ENCODE assay signal across 26 cellular contexts in the genomic region with DNA sequence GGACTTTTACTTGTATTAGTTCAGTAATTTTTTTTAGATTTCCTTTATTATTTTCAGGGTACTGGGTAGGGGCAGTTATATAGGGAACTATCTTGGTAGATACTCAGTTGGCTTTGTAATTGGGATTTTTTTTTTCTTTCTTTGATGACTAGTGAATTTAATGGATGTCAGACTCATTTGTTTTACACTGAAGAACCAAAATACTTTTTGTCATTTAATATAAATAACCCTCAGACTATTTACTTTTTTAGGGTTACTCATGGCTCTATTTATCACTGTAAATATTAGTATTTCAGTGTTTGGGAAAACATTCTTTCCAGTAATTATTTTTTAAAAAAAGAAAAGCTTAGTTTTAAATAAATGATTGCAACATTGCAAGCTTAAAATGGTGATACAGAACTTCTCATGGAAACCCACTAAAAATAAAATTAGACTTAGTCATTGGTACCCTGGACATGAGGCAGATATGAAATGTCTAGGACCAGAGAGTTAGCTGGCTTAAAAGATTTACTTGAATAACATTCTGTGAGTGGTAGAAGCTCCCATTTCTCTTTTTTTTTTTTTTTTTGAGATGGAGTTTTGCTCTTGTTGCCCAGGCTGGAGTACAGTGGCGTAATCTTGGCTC.
DNase-seq lines count a peak whose midpoint lies in the region; ATAC-seq and TF ChIP-seq lines count a peak whose summit lies in the region.
"Had no signal": no experiment of that assay in that cellular context is flagged by ENCODE, and none has a peak within 500 bp of the region (broad histone marks: within the 10 kb centered on the region; RNA-seq: fewer than 3 reads in every experiment).

No MANE protein-coding gene starts in this region.

- no peak overlapping the region for H2BK15ac ChIP-seq in neuronal stem cell (ENCODE audit: low read length)

- no peak for TF ChIP-seq CTCF in gastroesophageal sphincter (IDR thresholded peaks at IDR 0.05)

- H3K36me3 ChIP-seq in adipocyte (ENCODE audit: control insufficient read depth, insufficient read depth, low read length, severe bottlenecking) (peaks cover 58% of the 10 kb centered on the region), gastroesophageal sphincter (peaks cover 0 to 43% of the 10 kb centered on the region in 2 donors), aorta (ENCODE audit: control insufficient read depth in 1 of 2, insufficient read depth in 2 of 2, low read length in 1 of 2) (peaks cover 0 to 3% of the 10 kb centered on the region in 2 donors), neuronal stem cell (replicated peaks in 1 of 2; ENCODE audit: control insufficient read depth in 2 of 2, insufficient read depth in 2 of 2, low read length in 2 of 2) (peaks cover 0 to 16% of the 10 kb centered on the region in 2 donors)

- no peak overlapping the region for H2BK120ac ChIP-seq in neuronal stem cell (ENCODE audit: low read depth, low read length)

- H3K23ac ChIP-seq in neuronal stem cell (ENCODE audit: low read depth, low read length, poor library complexity) = no peak overlapping the region

- no peak overlapping the region for H3K4ac ChIP-seq in neuronal stem cell (ENCODE audit: low read length)

- H3K9me3 ChIP-seq in adipocyte (ENCODE audit: control insufficient read depth, low read length) (no peaks in the 10 kb centered on the region), gastroesophageal sphincter (no peaks in the 10 kb centered on the region), aorta (ENCODE audit: control insufficient read depth, low read length) (no peaks in the 10 kb centered on the region), neuronal stem cell (replicated peaks in 1 of 2; ENCODE audit: control insufficient read depth in 2 of 2, insufficient read depth in 1 of 2, low read depth in 1 of 2, low read length in 2 of 2) (no peaks in the 10 kb centered on the region)
- H3K9me3 ChIP-seq: adrenal gland, SJCRH30, thyroid gland had no signal

- H3K14ac ChIP-seq in neuronal stem cell (ENCODE audit: low read length) = no peak overlapping the region

- no peak overlapping the region for H3K4me2 ChIP-seq in neuronal stem cell (ENCODE audit: insufficient read depth, low read length, poor library complexity, severe bottlenecking)
- H3K4me2 ChIP-seq: GM23338 had no signal

- intact Hi-C loops in aorta (cut with DNase I) = no loop called here

- H3K9me3 Mint-ChIP-seq in activated naive CD4-positive, alpha-beta T cell treated with anti-CD3 and anti-CD28 coated beads, Interleukin-2, amount 50 U/mL, for 72 hours = no peaks in the 10 kb centered on the region
- H3K9me3 Mint-ChIP-seq: effector memory CD8-positive, alpha-beta T cell; GM23338 had no signal

- H2AFZ ChIP-seq in neuronal stem cell (ENCODE audit: low read length) = no peak overlapping the region
- H2AFZ ChIP-seq: GM23338 had no signal

- no peak for TF ChIP-seq POLR2A in gastroesophageal sphincter (IDR thresholded peaks at IDR 0.05)
- TF ChIP-seq POLR2A in GM18505 (IDR thresholded peaks at IDR 0.05; ENCODE audit: borderline replicate concordance, extremely low read depth, insufficient read depth, insufficient read length) = no peak

- peak; percentile 1 for DNase-seq in EL
- DNase-seq in adipocyte (ENCODE audit: low read depth) = peak; percentile 13
- DNase-seq in aorta = no peak
- no peak for DNase-seq in neuronal stem cell (ENCODE audit: low spot score)
- DNase-seq in activated naive CD4-positive, alpha-beta T cell treated with anti-CD3 and anti-CD28 coated beads, Interleukin-2, amount 50 U/mL, for 72 hours (ENCODE audit: low spot score in 2 of 2) = no peak
- DNase-seq: activated B cell treated with CpG ODN at 0.5 μM for 24 hours; activated CD8-positive, alpha-beta memory T cell treated with anti-CD3 and anti-CD28 coated beads, Interleukin-2, amount 10 ng/mL, durations not matched to agents 7 days and 5 days; activated T-cell treated with anti-CD3 and anti-CD28 coated beads, Interleukin-2, amount 50 U/mL, for 48 hours; adrenal gland; CD4-positive, CD25-positive, alpha-beta regulatory T cell; DND-41; effector memory CD8-positive, alpha-beta T cell; erythroblast; left ventricle myocardium superior; naive thymus-derived CD8-positive, alpha-beta T cell; NCI-H1105 treated with DMSO at 0.1 percent for 48 hours; NCI-H2029; NCI-H2227 treated with DMSO at 0.1 percent for 48 hours; NCI-H748 treated with DMSO at 0.1 percent for 48 hours; SJCRH30; stimulated activated naive CD8-positive, alpha-beta T cell treated with anti-CD3 and anti-CD28 coated beads, Interleukin-15, amount 100 ng/mL, for 72 hours; thyroid gland had no signal

- WGBS in gastroesophageal sphincter (ENCODE audit: low coverage in 1 of 2), 2 donors = 64 to 67% methylated on average over 1 of the region's 1 CpG
- WGBS in aorta, 2 donors = 73 to 92% methylated on average over 1 of the region's 1 CpG
- no CpG with 5 or more reads among the region's 1 CpG for WGBS in neuronal stem cell (ENCODE audit: extremely low coverage in 2 of 2, insufficient read length in 2 of 2, insufficient replicate concordance in 1 of 2), 2 donors

- no peak overlapping the region for H4K91ac ChIP-seq in neuronal stem cell (ENCODE audit: low read depth, low read length, poor library complexity)

- H3K27ac ChIP-seq in gastroesophageal sphincter (peak overlapping the region in 2 of 4 donors; percentile 50 to 71), aorta (ENCODE audit: low read depth in 1 of 2, low read length in 2 of 2) (no peak overlapping the region), neuronal stem cell (replicated peaks; ENCODE audit: low read length) (no peak overlapping the region)
- H3K27ac ChIP-seq: adrenal gland, SJCRH30, thyroid gland had no signal

- no peak overlapping the region for H3K4me3 ChIP-seq in adipocyte (ENCODE audit: low read length)
- H3K4me3 ChIP-seq in gastroesophageal sphincter = no peak overlapping the region
- no peak overlapping the region for H3K4me3 ChIP-seq in aorta (ENCODE audit: low read length in 2 of 2)
- no peak overlapping the region for H3K4me3 ChIP-seq in neuronal stem cell (ENCODE audit: low read length in 2 of 2)
- H3K4me3 ChIP-seq: adrenal gland, GM12878, GM23338, SJCRH30, thyroid gland had no signal

- no peak overlapping the region for H2AK5ac ChIP-seq in neuronal stem cell (ENCODE audit: low read depth, low read length)

- no peak overlapping the region for H2BK12ac ChIP-seq in neuronal stem cell (ENCODE audit: low read length)

- ATAC-seq in gastroesophageal sphincter (peak; percentile 70), aorta (ENCODE audit: low FRiP score) (peak; percentile 57), GM18505 (IDR thresholded peaks at IDR 0.05; ENCODE audit: unreplicated experiment) (no peak)
- ATAC-seq in activated naive CD4-positive, alpha-beta T cell treated with anti-CD3 and anti-CD28 coated beads, Interleukin-2, amount 50 U/mL, for 72 hours = no peak
- ATAC-seq: activated CD8-positive, alpha-beta memory T cell treated with anti-CD3 and anti-CD28 coated beads, Interleukin-2, amount 10 ng/mL, durations not matched to agents 7 days and 5 days; effector memory CD8-positive, alpha-beta T cell; GM12878; GM23338; left ventricle myocardium superior; naive thymus-derived CD8-positive, alpha-beta T cell; stimulated activated naive CD8-positive, alpha-beta T cell treated with anti-CD3 and anti-CD28 coated beads, Interleukin-15, amount 100 ng/mL, for 72 hours had no signal

- no peak overlapping the region for H4K8ac ChIP-seq in neuronal stem cell (ENCODE audit: low read depth, low read length)

- no peak overlapping the region for H3K27ac Mint-ChIP-seq in activated naive CD4-positive, alpha-beta T cell treated with anti-CD3 and anti-CD28 coated beads, Interleukin-2, amount 50 U/mL, for 72 hours
- H3K27ac Mint-ChIP-seq: activated B cell treated with CpG ODN at 0.5 μM for 24 hours; activated CD8-positive, alpha-beta memory T cell treated with anti-CD3 and anti-CD28 coated beads, Interleukin-2, amount 10 ng/mL, durations not matched to agents 7 days and 5 days; CD4-positive, CD25-positive, alpha-beta regulatory T cell; effector memory CD8-positive, alpha-beta T cell; GM23338; naive thymus-derived CD8-positive, alpha-beta T cell; stimulated activated naive CD8-positive, alpha-beta T cell treated with anti-CD3 and anti-CD28 coated beads, Interleukin-15, amount 100 ng/mL, for 72 hours had no signal

- no peak for TF ChIP-seq EP300 in gastroesophageal sphincter (IDR thresholded peaks at IDR 0.05)

- no peaks in the 10 kb centered on the region for H3K79me1 ChIP-seq in neuronal stem cell (ENCODE audit: low read depth, low read length)

- H3K4me1 ChIP-seq in adipocyte (ENCODE audit: control insufficient read depth, insufficient read depth, low read length) (no peaks in the 10 kb centered on the region), gastroesophageal sphincter (no peaks in the 10 kb centered on the region), aorta (ENCODE audit: control insufficient read depth in 1 of 2, insufficient read depth in 2 of 2, low read length in 2 of 2) (no peaks in the 10 kb centered on the region), neuronal stem cell (ENCODE audit: control insufficient read depth in 2 of 2, insufficient read depth in 1 of 2, low read depth in 1 of 2, low read length in 2 of 2) (no peaks in the 10 kb centered on the region)
- H3K4me1 ChIP-seq: adrenal gland, SJCRH30, thyroid gland had no signal

- no peak overlapping the region for H2BK5ac ChIP-seq in neuronal stem cell (ENCODE audit: low read length)

- no peak overlapping the region for H3K18ac ChIP-seq in neuronal stem cell (ENCODE audit: low read length)

- no peaks in the 10 kb centered on the region for H3K36me3 Mint-ChIP-seq in activated naive CD4-positive, alpha-beta T cell treated with anti-CD3 and anti-CD28 coated beads, Interleukin-2, amount 50 U/mL, for 72 hours

- H3K27me3 ChIP-seq in adipocyte (replicated peaks; ENCODE audit: control insufficient read depth, insufficient read depth, low read length) = no peaks in the 10 kb centered on the region
- H3K27me3 ChIP-seq in gastroesophageal sphincter = no peaks in the 10 kb centered on the region
- H3K27me3 ChIP-seq in aorta (ENCODE audit: control insufficient read depth in 1 of 2, insufficient read depth in 2 of 2, low read length in 1 of 2) = no peaks in the 10 kb centered on the region
- H3K27me3 ChIP-seq in neuronal stem cell (ENCODE audit: control insufficient read depth in 3 of 3, insufficient read depth in 3 of 3, low read depth in 1 of 3, low read length in 3 of 3) = no peaks in the 10 kb centered on the region
- H3K27me3 ChIP-seq: adrenal gland, SJCRH30, thyroid gland had no signal

- no peak overlapping the region for H3K9ac ChIP-seq in adipocyte (ENCODE audit: low read length)
- no peak overlapping the region for H3K9ac ChIP-seq in neuronal stem cell (ENCODE audit: low read depth, low read length, poor library complexity)

Comparison
In these comparisons a context has a peak if more than half of its experiments do, and no peak if none do; other contexts are left out.
1. DNase-seq: peak in EL (single experiment) and adipocyte (single experiment); none in aorta (0 of 2), neuronal stem cell (single experiment) and activated naive CD4-positive, alpha-beta T cell treated with anti-CD3 and anti-CD28 coated beads, Interleukin-2, amount 50 U/mL, for 72 hours (0 of 2).
2. ATAC-seq: peak in gastroesophageal sphincter (single experiment) and aorta (single experiment); none in GM18505 (single experiment) and activated naive CD4-positive, alpha-beta T cell treated with anti-CD3 and anti-CD28 coated beads, Interleukin-2, amount 50 U/mL, for 72 hours (0 of 2).